11 cellular contexts compared by ENCODE assay signal in the genomic region with DNA sequence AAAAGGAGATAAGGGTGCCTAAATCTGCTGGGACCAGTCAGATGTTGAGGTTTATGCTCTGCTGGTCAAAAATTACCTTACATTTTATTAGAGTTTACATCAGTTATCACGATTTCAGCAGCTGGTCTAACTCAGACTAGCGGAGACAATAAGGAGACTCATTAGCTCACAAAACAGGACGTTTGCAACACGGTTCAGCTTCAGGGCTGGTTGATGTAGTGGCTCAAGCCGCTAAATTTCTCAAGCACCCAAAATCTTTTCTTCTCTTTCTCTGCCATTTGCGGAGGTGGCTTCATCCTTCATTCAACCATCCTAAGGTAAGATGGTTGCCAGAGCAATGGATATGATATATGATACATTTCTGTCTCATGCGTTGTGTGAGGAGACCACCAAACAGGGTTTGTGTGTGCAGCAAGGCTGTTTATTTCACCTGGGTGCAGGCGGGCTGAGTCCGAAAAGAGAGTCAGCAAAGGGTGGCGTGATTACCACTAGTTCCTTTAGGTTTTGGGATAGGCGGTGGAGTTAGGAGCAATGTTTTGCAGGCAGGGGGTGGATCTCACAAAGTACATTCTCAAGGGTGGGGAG. TPM values are rescaled to one million over a fixed set of nuclear protein-coding genes. Genes with fewer than 3 reads are reported as not detected.
DNase-seq lines count a peak whose midpoint lies in the region; ATAC-seq and TF ChIP-seq lines count a peak whose summit lies in the region.
"Had no signal": no experiment of that assay in that cellular context is flagged by ENCODE, and none has a peak within 500 bp of the region (broad histone marks: within the 10 kb centered on the region; RNA-seq: fewer than 3 reads in every experiment).

No MANE protein-coding gene starts in this region.

- no peaks in the 10 kb centered on the region for H3K36me3 ChIP-seq in CD8-positive, alpha-beta memory T cell (ENCODE audit: insufficient read depth, low read length)
- H3K36me3 ChIP-seq in neuron (ENCODE audit: insufficient read depth, low read length) (no peaks in the 10 kb centered on the region), adrenal gland (replicated peaks in 1 of 2) (no peaks in the 10 kb centered on the region)
- H3K36me3 ChIP-seq: suprapubic skin had no signal

- H3K36me3 Mint-ChIP-seq in CD8-positive, alpha-beta memory T cell: no peaks in the 10 kb centered on the region
- no peaks in the 10 kb centered on the region for H3K36me3 Mint-ChIP-seq in IgD-negative memory B cell
- H3K36me3 Mint-ChIP-seq in activated T-helper 1 cell treated with anti-CD3 and anti-CD28 coated beads, Interleukin-12 subunit alpha, Interleukin-12 subunit beta, Interleukin-2, Interleukin-4 antibody, amounts not matched to agents 30 ng/mL and 10 ng/mL and 1 ng/mL, durations not matched to agents 14 hours and 24 hours and 36 hours (ENCODE audit: low read depth): no peaks in the 10 kb centered on the region

- CTCF ChIA-PET in CD8-positive, alpha-beta memory T cell (lab: Charles Lee): interaction anchor here (1.5 to 1.9 kb wide), 2 partner anchors 19 to 53 kb away, joined by 9 read pairs; no protein-coding TSS in a partner anchor

- H3K27ac ChIP-seq in CD8-positive, alpha-beta memory T cell (ENCODE audit: low read depth, low read length): peak overlapping the region; percentile 1
- no peak overlapping the region for H3K27ac ChIP-seq in adrenal gland
- H3K27ac ChIP-seq: foreskin keratinocyte, suprapubic skin had no signal

- ATAC-seq in HG02852 (IDR thresholded peaks at IDR 0.05; ENCODE audit: unreplicated experiment): no peak
- ATAC-seq: foreskin keratinocyte had no signal

- no peaks in the 10 kb centered on the region for H3K9me3 ChIP-seq in CD8-positive, alpha-beta memory T cell (ENCODE audit: low read length)
- H3K9me3 ChIP-seq in neuron (ENCODE audit: low read length) (no peaks in the 10 kb centered on the region), adrenal gland (replicated peaks in 1 of 3) (no peaks in the 10 kb centered on the region)
- H3K9me3 ChIP-seq: suprapubic skin had no signal

- peak overlapping the region; percentile 59 to 87 (median 77) for H3K4me3 Mint-ChIP-seq in CD8-positive, alpha-beta memory T cell
- peak overlapping the region in 2 of 4 donors; percentile 7 to 8 for H3K4me3 Mint-ChIP-seq in IgD-negative memory B cell
- H3K4me3 Mint-ChIP-seq in activated T-helper 1 cell treated with anti-CD3 and anti-CD28 coated beads, Interleukin-12 subunit alpha, Interleukin-12 subunit beta, Interleukin-2, Interleukin-4 antibody, amounts not matched to agents 30 ng/mL and 10 ng/mL and 1 ng/mL, durations not matched to agents 14 hours and 24 hours and 36 hours: peak overlapping the region; percentile 78

- peak overlapping the region; percentile 31 for H3K4me3 ChIP-seq in CD8-positive, alpha-beta memory T cell (ENCODE audit: low read length)
- no peak overlapping the region for H3K4me3 ChIP-seq in neuron (ENCODE audit: low read length)
- no peak overlapping the region for H3K4me3 ChIP-seq in adrenal gland
- H3K4me3 ChIP-seq: suprapubic skin had no signal

- peak overlapping the region; percentile 86 to 100 (median 97) for H3K27ac Mint-ChIP-seq in CD8-positive, alpha-beta memory T cell
- peak overlapping the region; percentile 64 to 99 (median 95) for H3K27ac Mint-ChIP-seq in IgD-negative memory B cell
- peak overlapping the region; percentile 98 for H3K27ac Mint-ChIP-seq in activated T-helper 1 cell treated with anti-CD3 and anti-CD28 coated beads, Interleukin-12 subunit alpha, Interleukin-12 subunit beta, Interleukin-2, Interleukin-4 antibody, amounts not matched to agents 30 ng/mL and 10 ng/mL and 1 ng/mL, durations not matched to agents 14 hours and 24 hours and 36 hours

- peak overlapping the region; percentile 17 for H2AFZ ChIP-seq in neuron (ENCODE audit: low read depth, low read length)

- peaks cover 0 to 3% (median 0%) of the 10 kb centered on the region in 5 donors for H3K9me3 Mint-ChIP-seq in CD8-positive, alpha-beta memory T cell
- H3K9me3 Mint-ChIP-seq in IgD-negative memory B cell: no peaks in the 10 kb centered on the region
- H3K9me3 Mint-ChIP-seq in activated T-helper 1 cell treated with anti-CD3 and anti-CD28 coated beads, Interleukin-12 subunit alpha, Interleukin-12 subunit beta, Interleukin-2, Interleukin-4 antibody, amounts not matched to agents 30 ng/mL and 10 ng/mL and 1 ng/mL, durations not matched to agents 14 hours and 24 hours and 36 hours: no peaks in the 10 kb centered on the region

- TF ChIP-seq CTCF in adrenal gland (IDR thresholded peaks at IDR 0.05): no peak

- intact Hi-C loops in activated T-helper 1 cell treated with anti-CD3 and anti-CD28 coated beads, Interleukin-12 subunit alpha, Interleukin-12 subunit beta, Interleukin-2, Interleukin-4 antibody, amounts not matched to agents 30 ng/mL and 10 ng/mL and 1 ng/mL, durations not matched to agents 14 hours and 24 hours and 36 hours (cut with micrococcal nuclease): loop anchor here (1.0 to 5.0 kb wide), 5 partner anchors 19 to 460 kb away; a partner anchor contains a TSS
- intact Hi-C loops in adrenal gland (cut with DNase I): no loop called here

- peaks cover 26 to 36% (median 30%) of the 10 kb centered on the region in 3 donors for H3K4me1 Mint-ChIP-seq in CD8-positive, alpha-beta memory T cell
- H3K4me1 Mint-ChIP-seq in IgD-negative memory B cell: peaks cover 13 to 24% (median 16%) of the 10 kb centered on the region in 3 donors
- peaks cover 38% of the 10 kb centered on the region for H3K4me1 Mint-ChIP-seq in activated T-helper 1 cell treated with anti-CD3 and anti-CD28 coated beads, Interleukin-12 subunit alpha, Interleukin-12 subunit beta, Interleukin-2, Interleukin-4 antibody, amounts not matched to agents 30 ng/mL and 10 ng/mL and 1 ng/mL, durations not matched to agents 14 hours and 24 hours and 36 hours (ENCODE audit: low read depth)

- H3K4me1 ChIP-seq in CD8-positive, alpha-beta memory T cell (ENCODE audit: insufficient read depth, low read length): peaks cover 21% of the 10 kb centered on the region
- H3K4me1 ChIP-seq in neuron (ENCODE audit: insufficient read depth, low read length) (no peaks in the 10 kb centered on the region), adrenal gland (replicated peaks in 1 of 2) (no peaks in the 10 kb centered on the region)

- DNase-seq in CD8-positive, alpha-beta memory T cell: no peak
- DNase-seq in activated T-helper 1 cell treated with anti-CD3 and anti-CD28 coated beads, Interleukin-12 subunit alpha, Interleukin-12 subunit beta, Interleukin-2, Interleukin-4 antibody, amounts not matched to agents 30 ng/mL and 10 ng/mL and 1 ng/mL, durations not matched to agents 14 hours and 24 hours and 36 hours (ENCODE audit: low spot score): no peak
- DNase-seq in adrenal gland: no peak
- no peak for DNase-seq in HPDE6-E6E7 (ENCODE audit: extremely low spot score)
- DNase-seq: foreskin keratinocyte, NCI-H1694 treated with DMSO at 0.1 percent for 48 hours, NCI-H82 had no signal

- POLR2A ChIA-PET in CD8-positive, alpha-beta memory T cell (lab: Charles Lee): interaction anchor here (0.5 to 1.4 kb wide), 5 partner anchors 17 to 627 kb away, joined by 3 to 4 read pairs (median 3); a partner anchor contains a TSS

- WGBS in adrenal gland, 4 donors: 85 to 92% (median 89%) methylated on average over 11 of the region's 11 CpGs

- H3K27me3 ChIP-seq in CD8-positive, alpha-beta memory T cell (ENCODE audit: insufficient read depth, low read length, poor library complexity, severe bottlenecking): no peaks in the 10 kb centered on the region
- H3K27me3 ChIP-seq in neuron (ENCODE audit: insufficient read depth, low read length): no peaks in the 10 kb centered on the region
- H3K27me3 ChIP-seq in adrenal gland: no peaks in the 10 kb centered on the region
- H3K27me3 ChIP-seq: foreskin keratinocyte, suprapubic skin had no signal

- no peaks in the 10 kb centered on the region for H3K27me3 Mint-ChIP-seq in CD8-positive, alpha-beta memory T cell
- H3K27me3 Mint-ChIP-seq in IgD-negative memory B cell: no peaks in the 10 kb centered on the region
- no peaks in the 10 kb centered on the region for H3K27me3 Mint-ChIP-seq in activated T-helper 1 cell treated with anti-CD3 and anti-CD28 coated beads, Interleukin-12 subunit alpha, Interleukin-12 subunit beta, Interleukin-2, Interleukin-4 antibody, amounts not matched to agents 30 ng/mL and 10 ng/mL and 1 ng/mL, durations not matched to agents 14 hours and 24 hours and 36 hours (ENCODE audit: insufficient read depth)

- no peak for TF ChIP-seq POLR2A in adrenal gland (IDR thresholded peaks at IDR 0.05)

RNA-seq across cellular contexts. Expression of a gene that starts 30.3 kb away (rescaled TPM):
- 10 to 100 TPM; 43.9 to 48.2 TPM for total RNA-seq in CD8-positive, alpha-beta memory T cell
- polyA plus RNA-seq in CD8-positive, alpha-beta memory T cell: 27.3 TPM
- polyA plus RNA-seq in IgD-negative memory B cell (26.8 TPM), adrenal gland (100 to 1,000 TPM in 1 of 3 donors, 10 to 100 TPM in 2; 22.8 to 112 (median 41.0) TPM)
- 64.1 and 71.9 TPM in 2 replicates for total RNA-seq in activated T-helper 1 cell treated with anti-CD3 and anti-CD28 coated beads, Interleukin-12 subunit alpha, Interleukin-12 subunit beta, Interleukin-2, Interleukin-4 antibody, amounts not matched to agents 30 ng/mL and 10 ng/mL and 1 ng/mL, durations not matched to agents 14 hours and 24 hours and 36 hours
- 100 to 1,000 TPM in 3 of 8 donors, 10 to 100 TPM in 5; 50.8 to 134 (median 95.8) TPM for total RNA-seq in adrenal gland

RNA-seq across cellular contexts. Expression of a gene that starts 47.9 kb away (rescaled TPM):
- total RNA-seq in CD8-positive, alpha-beta memory T cell: 10 to 100 TPM; 32.1 to 33.7 TPM
- polyA plus RNA-seq in CD8-positive, alpha-beta memory T cell: 12.1 TPM
- polyA plus RNA-seq in IgD-negative memory B cell (13.6 TPM), adrenal gland (10 to 100 TPM; 17.5 to 55.3 (median 39.8) TPM)
- total RNA-seq in activated T-helper 1 cell treated with anti-CD3 and anti-CD28 coated beads, Interleukin-12 subunit alpha, Interleukin-12 subunit beta, Interleukin-2, Interleukin-4 antibody, amounts not matched to agents 30 ng/mL and 10 ng/mL and 1 ng/mL, durations not matched to agents 14 hours and 24 hours and 36 hours: 42.5 and 48.4 TPM in 2 replicates
- total RNA-seq in adrenal gland: 10 to 100 TPM; 10.7 to 30.5 (median 17.5) TPM
